ENCODE assay signal across 23 cellular contexts in genomic region chr1:15838721-15839120, GRCh38. TPM values are rescaled to one million over a fixed set of nuclear protein-coding genes. Genes with fewer than 3 reads are reported as not detected.
"Had no signal": no experiment of that assay in that cellular context is flagged by ENCODE, and none has a peak within 500 bp of the region (broad histone marks: within the 10 kb centered on the region; RNA-seq: fewer than 3 reads in every experiment).

No MANE protein-coding gene starts in this region.

- DNase-seq: activated CD4-positive, alpha-beta memory T cell treated with anti-CD3 and anti-CD28 coated beads for 36 hours; activated CD4-positive, alpha-beta T cell treated with anti-CD3 and anti-CD28 coated beads, Interleukin-2, amount 10 ng/mL, durations not matched to agents 7 days and 5 days; activated CD4-positive, CD25-positive, alpha-beta regulatory T cell; activated CD8-positive, alpha-beta memory T cell treated with anti-CD3 and anti-CD28 coated beads for 24 hours; activated naive CD4-positive, alpha-beta T cell treated with anti-CD3 and anti-CD28 coated beads, Interleukin-2, amount 50 U/mL, for 16 hours; activated naive CD8-positive, alpha-beta T cell treated with anti-CD3 and anti-CD28 coated beads, Interleukin-2, amount 50 U/mL, for 24 hours; amniotic stem cell; body of pancreas; central memory CD4-positive, alpha-beta T cell; Karpas-422; MM.1S; NCI-H1105; NCI-H1436; NCI-H1694 treated with DMSO at 0.1 percent for 48 hours; NCI-H2029 treated with DMSO at 0.1 percent for 48 hours; NCI-H345; NCI-H510A; NCI-H526 treated with DMSO at 0.1 percent for 48 hours; PC-3; SK-N-SH; SW 1271 had no signal

- ATAC-seq: activated naive CD8-positive, alpha-beta T cell treated with anti-CD3 and anti-CD28 coated beads, Interleukin-2, amount 50 U/mL, for 24 hours; body of pancreas; K562; PC-3 had no signal

- H3K36me3 Mint-ChIP-seq: activated CD4-positive, alpha-beta memory T cell treated with anti-CD3 and anti-CD28 coated beads for 36 hours had no signal

- H3K27ac Mint-ChIP-seq: activated CD4-positive, alpha-beta memory T cell treated with anti-CD3 and anti-CD28 coated beads for 36 hours had no signal

- H3K36me3 ChIP-seq: ascending aorta had no signal

- H3K27me3 ChIP-seq: ascending aorta, body of pancreas had no signal

- H3K4me3 Mint-ChIP-seq: activated CD4-positive, alpha-beta memory T cell treated with anti-CD3 and anti-CD28 coated beads for 36 hours; activated CD4-positive, alpha-beta T cell treated with anti-CD3 and anti-CD28 coated beads, Interleukin-2, amount 10 ng/mL, durations not matched to agents 7 days and 5 days had no signal

- H3K4me2 ChIP-seq: SK-N-SH had no signal

- H3K27me3 Mint-ChIP-seq: activated CD4-positive, alpha-beta memory T cell treated with anti-CD3 and anti-CD28 coated beads for 36 hours; activated CD4-positive, alpha-beta T cell treated with anti-CD3 and anti-CD28 coated beads, Interleukin-2, amount 10 ng/mL, durations not matched to agents 7 days and 5 days had no signal

- H3K9me3 Mint-ChIP-seq: activated CD4-positive, alpha-beta memory T cell treated with anti-CD3 and anti-CD28 coated beads for 36 hours; activated CD4-positive, alpha-beta T cell treated with anti-CD3 and anti-CD28 coated beads, Interleukin-2, amount 10 ng/mL, durations not matched to agents 7 days and 5 days; activated naive CD8-positive, alpha-beta T cell treated with anti-CD3 and anti-CD28 coated beads, Interleukin-2, amount 50 U/mL, for 24 hours had no signal

- H3K9me3 ChIP-seq: ascending aorta, body of pancreas, SK-N-SH had no signal

- H3K4me3 ChIP-seq: ascending aorta, body of pancreas, K562 had no signal

- H3K27ac ChIP-seq: ascending aorta, body of pancreas had no signal

- H3K9ac ChIP-seq: SK-N-SH had no signal

RNA-seq across cellular contexts. Expression of gene UQCRHL, which starts 31.3 kb away (rescaled TPM):
- total RNA-seq: ascending aorta had no signal
